Comparison of ENCODE assay signal across 8 cellular contexts in the genomic region with DNA sequence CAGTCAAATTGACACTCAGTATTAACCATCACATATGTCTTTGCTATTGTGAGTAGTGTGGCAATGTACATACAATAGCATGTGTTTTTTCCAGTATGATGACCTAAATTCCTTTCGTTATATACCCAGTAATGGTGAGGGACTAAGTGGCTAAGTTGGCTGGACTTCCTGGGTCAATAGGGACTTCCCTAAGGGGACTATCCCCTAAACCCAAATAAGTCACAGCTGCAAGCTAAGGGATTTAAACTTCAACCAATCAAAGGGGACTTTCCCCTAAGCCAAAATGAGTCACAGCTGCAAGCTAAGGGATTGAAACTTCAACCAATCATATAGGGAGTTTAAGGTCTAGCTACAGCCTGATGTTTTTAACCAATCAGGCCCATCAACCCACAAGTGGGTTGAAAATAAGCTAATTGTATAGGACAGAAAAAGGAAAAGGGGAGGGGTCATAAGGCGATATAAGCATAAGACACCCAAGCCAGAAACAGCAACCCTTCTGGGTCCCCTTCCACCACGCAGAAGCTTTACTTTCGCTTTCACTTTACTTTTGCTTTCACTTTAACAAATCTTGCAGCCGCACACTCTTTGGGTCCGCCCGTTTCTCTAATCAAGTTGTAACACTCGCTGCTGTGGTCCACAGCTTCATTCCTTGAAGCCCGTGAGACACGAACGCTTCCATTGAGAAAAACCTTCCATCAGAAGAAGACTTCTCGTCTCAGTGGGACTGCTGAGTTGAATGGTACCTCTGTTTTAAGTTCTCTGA.
A peak's percentile ranks its signal among the peaks of the same experiment; 100 is the strongest.
DNase-seq lines count a peak whose midpoint lies in the region; ATAC-seq, FAIRE-seq and TF ChIP-seq lines count a peak whose summit lies in the region.

No MANE protein-coding gene starts in this region.

- peak overlapping the region; percentile 79 for H2AFZ ChIP-seq in smooth muscle cell (ENCODE audit: low read depth)

- WGBS in A549 (ENCODE audit: missing lambda C conversion rate), result 9% methylated on average over 12 of the region's 12 CpGs
- WGBS in smooth muscle cell (ENCODE audit: low lambda C conversion rate), result 94% methylated on average over 12 of the region's 12 CpGs

- H3K4me2 ChIP-seq in A549 (peak overlapping the region; percentile 67), smooth muscle cell (peak overlapping the region; percentile 31)

- H3K4me3 ChIP-seq in A549 (peak overlapping the region; percentile 58), fibroblast of mammary gland (ENCODE audit: control insufficient read depth, low read depth, low read length) (peak overlapping the region; percentile 37), smooth muscle cell (no peak overlapping the region)

- DNase-seq in A549 (ENCODE audit: low read depth in 1 of 2, low spot score in 1 of 2) (peak; percentile 13 to 70), NCI-H774 (lab: John Stamatoyannopoulos, UW) (peak; percentile 38), fibroblast of mammary gland (ENCODE audit: low read depth) (peak; percentile 41), smooth muscle cell (lab: John Stamatoyannopoulos, UW; ENCODE audit: unreplicated experiment) (no peak), 8988T (no peak)
- peak; percentile 9 to 25 (median 22) for DNase-seq in activated CD8-positive, alpha-beta memory T cell treated with anti-CD3 and anti-CD28 coated beads for 48 hours (ENCODE audit: low read depth in 2 of 3, low spot score in 2 of 3)

- POLR2A ChIA-PET in A549 (lab: Yijun Ruan, JAX), result no interaction called here

- H3K27ac ChIP-seq in A549 (peak overlapping the region; percentile 57 to 72; a peak in 5 of 6 replicates), smooth muscle cell (ENCODE audit: low read depth) (no peak overlapping the region)

- no peak for TF ChIP-seq POLR2A in A549 (IDR thresholded peaks at IDR 0.05; ENCODE audit: low read length)

- H3K79me2 ChIP-seq in smooth muscle cell (ENCODE audit: low read depth), result no peaks in the 10 kb centered on the region

- TF ChIP-seq EP300 in A549 (IDR thresholded peaks at IDR 0.05), result no peak

- TF ChIP-seq CTCF in A549 (IDR thresholded peaks at IDR 0.05), result no peak
- TF ChIP-seq CTCF in fibroblast of mammary gland (conservative IDR thresholded peaks at IDR 0.05; ENCODE audit: control insufficient read depth, insufficient read depth, low read depth, low read length), result no peak
- no peak for TF ChIP-seq CTCF in smooth muscle cell (IDR thresholded peaks at IDR 0.05; ENCODE audit: borderline replicate concordance, insufficient read depth, poor library complexity, severe bottlenecking)

- H4K20me1 ChIP-seq in smooth muscle cell (ENCODE audit: low read depth), result no peaks in the 10 kb centered on the region

- H3F3A ChIP-seq in smooth muscle cell (ENCODE audit: low read depth), result no peaks in the 10 kb centered on the region

- no peak for TF ChIP-seq RAD21 in A549 (conservative IDR thresholded peaks at IDR 0.05 in 1 of 2, IDR thresholded peaks at IDR 0.05 in 1 of 2)

- H3K36me3 ChIP-seq in smooth muscle cell (ENCODE audit: low read depth), result no peaks in the 10 kb centered on the region

- no peaks in the 10 kb centered on the region for H3K27me3 ChIP-seq in smooth muscle cell (ENCODE audit: low read depth)

- no peaks in the 10 kb centered on the region for H3K4me1 ChIP-seq in A549
- no peaks in the 10 kb centered on the region for H3K4me1 ChIP-seq in smooth muscle cell (ENCODE audit: low read depth)

- CTCF ChIA-PET in A549 (lab: Yijun Ruan, JAX), result no interaction called here

- ATAC-seq in A549 (peak; percentile 62 to 84; a peak in 4 of 6 replicates), GM18861 (IDR thresholded peaks at IDR 0.05; ENCODE audit: unreplicated experiment) (peak; percentile 83), HG03064 (IDR thresholded peaks at IDR 0.05; ENCODE audit: low read depth, unreplicated experiment) (peak; percentile 83)

- H3K9me3 ChIP-seq in A549, result peaks cover 5% of the 10 kb centered on the region; the same call in 1 of the 3 replicates
- H3K9me3 ChIP-seq in smooth muscle cell (replicated peaks; ENCODE audit: low read depth), result no peaks in the 10 kb centered on the region

- H3K9ac ChIP-seq in smooth muscle cell (ENCODE audit: low read depth), result no peak overlapping the region

- FAIRE-seq in A549 (lab: Jason Lieb, UNC), result no peak

TF ChIP-seq in A549, 52 proteins besides CTCF, POLR2A, EP300 and RAD21:
- no peak for TF ChIP-seq FOSL2 (IDR thresholded peaks at IDR 0.05)
- TF ChIP-seq FOSL2 (CRISPR knock-in tag; IDR thresholded peaks at IDR 0.05), result 0 out of 2 replicates have a peak, but pooled peaks have one; percentile 5
- TF ChIP-seq CBX8 (IDR thresholded peaks at IDR 0.05), result no peak
- peak; percentile 18 for TF ChIP-seq MAFK (IDR thresholded peaks at IDR 0.05; ENCODE audit: partially characterized antibody)
- no peak for TF ChIP-seq PHF8 (IDR thresholded peaks at IDR 0.05; ENCODE audit: borderline replicate concordance, low read depth)
- no peak for TF ChIP-seq HOXB13 (CRISPR knock-in tag; IDR thresholded peaks at IDR 0.05; ENCODE audit: low read depth)

Comparison
In these comparisons a context has a peak if more than half of its experiments do, and no peak if none do; other contexts are left out.
1. DNase-seq: peak in A549 (2 of 2), NCI-H774 (single experiment), activated CD8-positive, alpha-beta memory T cell treated with anti-CD3 and anti-CD28 coated beads for 48 hours (3 of 3) and fibroblast of mammary gland (single experiment); none in smooth muscle cell (single experiment) and 8988T (single experiment).
2. Peak in every context shown above with its lines, with median percentiles within 50 percentile points of each other: ATAC-seq.